Comparison of ENCODE assay signal across 8 cellular contexts in genomic region chr10:55033061-55033460, GRCh38.
"Had no signal": no experiment of that assay in that cellular context is flagged by ENCODE, and none has a peak within 500 bp of the region (broad histone marks: within the 10 kb centered on the region; RNA-seq: fewer than 3 reads in every experiment).

No MANE protein-coding gene starts in this region.

- H2AFZ ChIP-seq: GM23248 had no signal

- H3K9me3 ChIP-seq: HAP-1 had no signal

- H3K4me3 ChIP-seq: GM23248, HAP-1, K562 had no signal

- H3K27ac ChIP-seq: GM23248 had no signal

- DNase-seq: GM23248, GOT3, H7, IMR-90 had no signal

- ATAC-seq: HCT116, K562 had no signal

- H3K4me1 ChIP-seq: HAP-1 had no signal

- H3K9ac ChIP-seq: GM23248 had no signal

- H3K36me3 ChIP-seq: HAP-1 had no signal

- FAIRE-seq: HTR-8/SVneo, K562 had no signal
